In genomic region chr17:57559634-57560387, GRCh38 we compare ENCODE assay signal across 29 cellular contexts.
DNase-seq lines count a peak whose midpoint lies in the region; ATAC-seq lines count a peak whose summit lies in the region.
"Had no signal": no experiment of that assay in that cellular context is flagged by ENCODE, and none has a peak within 500 bp of the region (broad histone marks: within the 10 kb centered on the region; RNA-seq: fewer than 3 reads in every experiment).

No MANE protein-coding gene starts in this region.

- H3K27ac Mint-ChIP-seq in stimulated activated naive B cell treated with anti-CD40 and anti-IgM and Interleukin-4, amounts not matched to agents 10 μg/mL and 1 μg/mL and 100 μg/mL, for 72 hours = peak overlapping the region; percentile 47
- H3K27ac Mint-ChIP-seq in naive thymus-derived CD8-positive, alpha-beta T cell = peak overlapping the region in 1 of 10 donors; percentile 68
- H3K27ac Mint-ChIP-seq: T-helper 2 cell treated with Interferon-gamma antibody and Interleukin-4, amounts not matched to agents 5 μg/mL and 100 μg/mL, for 36 hours had no signal

- no peak overlapping the region for H3K4me3 Mint-ChIP-seq in stimulated activated naive B cell treated with anti-CD40 and anti-IgM and Interleukin-4, amounts not matched to agents 10 μg/mL and 1 μg/mL and 100 μg/mL, for 72 hours
- H3K4me3 Mint-ChIP-seq in naive thymus-derived CD8-positive, alpha-beta T cell = no peak overlapping the region
- H3K4me3 Mint-ChIP-seq: activated T-helper 17 cell treated with anti-CD3 and anti-CD28 coated beads, Interleukin-2, amount 50 U/mL, for 72 hours; CD4-positive, alpha-beta memory T cell; T-helper 2 cell treated with Interferon-gamma antibody and Interleukin-4, amounts not matched to agents 5 μg/mL and 100 μg/mL, for 36 hours had no signal

- peak overlapping the region; percentile 24 for H3K27ac ChIP-seq in cingulate gyrus (ENCODE audit: low read depth, low read length)
- H3K27ac ChIP-seq: 22Rv1, GM23248, lower lobe of right lung, PC-9, SJCRH30, VCaP had no signal

- H3K27me3 Mint-ChIP-seq in stimulated activated naive B cell treated with anti-CD40 and anti-IgM and Interleukin-4, amounts not matched to agents 10 μg/mL and 1 μg/mL and 100 μg/mL, for 72 hours = no peaks in the 10 kb centered on the region
- no peaks in the 10 kb centered on the region for H3K27me3 Mint-ChIP-seq in naive thymus-derived CD8-positive, alpha-beta T cell
- H3K27me3 Mint-ChIP-seq: activated T-helper 17 cell treated with anti-CD3 and anti-CD28 coated beads, Interleukin-2, amount 50 U/mL, for 72 hours; CD4-positive, alpha-beta memory T cell had no signal

- peak; percentile 16 to 53 for DNase-seq in NOMO-1 (lab: John Stamatoyannopoulos, UW; ENCODE audit: unreplicated experiment in 2 of 2)
- DNase-seq in NOMO-1 treated with dmso at 0.1 percent for 144 hours (lab: John Stamatoyannopoulos, UW; ENCODE audit: unreplicated experiment) = no peak
- DNase-seq in NOMO-1 treated with DMSO at 0.1 percent for 48 hours (lab: John Stamatoyannopoulos, UW; ENCODE audit: unreplicated experiment) = peak; percentile 41
- DNase-seq in stimulated activated naive B cell treated with anti-CD40 and anti-IgM and Interleukin-4, amounts not matched to agents 10 μg/mL and 1 μg/mL and 100 μg/mL, for 72 hours = no peak
- no peak for DNase-seq in GOT3 (lab: John Stamatoyannopoulos, UW)
- DNase-seq in naive thymus-derived CD8-positive, alpha-beta T cell = no peak
- DNase-seq: activated CD8-positive, alpha-beta memory T cell treated with anti-CD3 and anti-CD28 coated beads, Interleukin-2, amount 50 U/mL, for 48 hours; aorta; CD4-positive, alpha-beta memory T cell; dermis blood vessel endothelial cell; GDM1; GM23248; lower lobe of right lung; mucosa of descending colon; NCI-H1105; NCI-H2029; NCI-H345; NCI-H748 treated with DMSO at 0.1 percent for 48 hours; SJCRH30; stimulated activated CD8-positive, alpha-beta memory T cell treated with anti-CD3 and anti-CD28 coated beads, Interleukin-4, amount 100 ng/mL, for 48 hours; trophoblast cell had no signal

- peaks cover 51 to 85% of the 10 kb centered on the region in 2 donors for H3K4me1 Mint-ChIP-seq in stimulated activated naive B cell treated with anti-CD40 and anti-IgM and Interleukin-4, amounts not matched to agents 10 μg/mL and 1 μg/mL and 100 μg/mL, for 72 hours
- H3K4me1 Mint-ChIP-seq in naive thymus-derived CD8-positive, alpha-beta T cell = peaks cover 6 to 54% (median 28%) of the 10 kb centered on the region in 4 donors

- no peaks in the 10 kb centered on the region for H3K9me3 Mint-ChIP-seq in stimulated activated naive B cell treated with anti-CD40 and anti-IgM and Interleukin-4, amounts not matched to agents 10 μg/mL and 1 μg/mL and 100 μg/mL, for 72 hours
- H3K9me3 Mint-ChIP-seq in naive thymus-derived CD8-positive, alpha-beta T cell = no peaks in the 10 kb centered on the region
- H3K9me3 Mint-ChIP-seq: activated naive CD4-positive, alpha-beta T cell treated with anti-CD3 and anti-CD28 coated beads, Interleukin-2, amount 50 U/mL, for 72 hours; activated T-helper 17 cell treated with anti-CD3 and anti-CD28 coated beads, Interleukin-2, amount 50 U/mL, for 72 hours; CD4-positive, alpha-beta memory T cell; T-helper 2 cell treated with Interferon-gamma antibody and Interleukin-4, amounts not matched to agents 5 μg/mL and 100 μg/mL, for 36 hours had no signal

- peaks cover 8 to 50% of the 10 kb centered on the region in 2 donors for H3K36me3 Mint-ChIP-seq in stimulated activated naive B cell treated with anti-CD40 and anti-IgM and Interleukin-4, amounts not matched to agents 10 μg/mL and 1 μg/mL and 100 μg/mL, for 72 hours
- peaks cover 0 to 13% (median 7%) of the 10 kb centered on the region in 3 donors for H3K36me3 Mint-ChIP-seq in naive thymus-derived CD8-positive, alpha-beta T cell
- H3K36me3 Mint-ChIP-seq: activated naive CD4-positive, alpha-beta T cell treated with anti-CD3 and anti-CD28 coated beads, Interleukin-2, amount 50 U/mL, for 72 hours had no signal

- POLR2A ChIA-PET in naive thymus-derived CD8-positive, alpha-beta T cell (lab: Charles Lee) = no interaction called here

- no peak for ATAC-seq in stimulated activated naive B cell treated with anti-CD40 and anti-IgM and Interleukin-4, amounts not matched to agents 10 μg/mL and 1 μg/mL and 100 μg/mL, for 72 hours (replicated peaks)
- no peak for ATAC-seq in naive thymus-derived CD8-positive, alpha-beta T cell
- no peak for ATAC-seq in HG02642 (IDR thresholded peaks at IDR 0.05; ENCODE audit: poor library complexity, unreplicated experiment)
- ATAC-seq: activated naive CD4-positive, alpha-beta T cell treated with anti-CD3 and anti-CD28 coated beads, Interleukin-2, amount 50 U/mL, for 72 hours; activated T-helper 17 cell treated with anti-CD3 and anti-CD28 coated beads, Interleukin-2, amount 50 U/mL, for 72 hours; lower lobe of right lung; mucosa of descending colon had no signal

Comparison
In these comparisons a context has a peak if more than half of its experiments do, and no peak if none do; other contexts are left out.
1. DNase-seq: peak in NOMO-1 (2 of 2) and NOMO-1 treated with DMSO at 0.1 percent for 48 hours (single experiment); none in NOMO-1 treated with dmso at 0.1 percent for 144 hours (single experiment), stimulated activated naive B cell treated with anti-CD40 and anti-IgM and Interleukin-4, amounts not matched to agents 10 μg/mL and 1 μg/mL and 100 μg/mL, for 72 hours (single experiment), GOT3 (single experiment) and naive thymus-derived CD8-positive, alpha-beta T cell (0 of 10).